In genomic region chr10:31318382-31318853, GRCh38 we compare ENCODE assay signal across 8 cellular contexts.
A peak's percentile ranks its signal among the peaks of the same experiment; 100 is the strongest.
DNase-seq lines count a peak whose midpoint lies in the region; TF ChIP-seq lines count a peak whose summit lies in the region.

No MANE protein-coding gene starts in this region.

- H3K27ac ChIP-seq in duodenal mucosa (ENCODE audit: low read depth, low read length), result peak overlapping the region; percentile 88

- no peaks in the 10 kb centered on the region for H3K36me3 ChIP-seq in duodenal mucosa (ENCODE audit: control insufficient read depth in 1 of 2, insufficient read depth in 2 of 2, low read length in 2 of 2)

- peaks cover 10 to 12% of the 10 kb centered on the region in 2 donors for H3K27me3 ChIP-seq in duodenal mucosa (ENCODE audit: control insufficient read depth in 1 of 2, insufficient read depth in 2 of 2, low read length in 2 of 2)

- H3K4me3 ChIP-seq in HFF-Myc (replicated peaks; ENCODE audit: low read depth, low read length) (peak overlapping the region; percentile 85), duodenal mucosa (ENCODE audit: low read depth in 1 of 2, low read length in 2 of 2) (peak overlapping the region; percentile 90 to 91)

- DNase-seq in NCI-H1105 treated with DMSO at 0.1 percent for 48 hours (lab: John Stamatoyannopoulos, UW) (peak; percentile 24), NCI-H1105 (lab: John Stamatoyannopoulos, UW) (no peak), HFF-Myc (ENCODE audit: extremely low read depth, low read depth) (no peak), MV-4-11 (lab: John Stamatoyannopoulos, UW) (peak; percentile 73), medulla oblongata (ENCODE audit: extremely low spot score) (peak; percentile 67)
- peak; percentile 46 to 69 for DNase-seq in activated CD4-positive, alpha-beta T cell treated with anti-CD3 and anti-CD28 coated beads, Interleukin-2, amount 50 U/mL, for 24 hours (ENCODE audit: low read depth in 1 of 2, low spot score in 1 of 2)
- DNase-seq in stimulated activated CD8-positive, alpha-beta memory T cell treated with anti-CD3 and anti-CD28 coated beads, Interleukin-4, amount 100 ng/mL, for 48 hours, result peak; percentile 74

- H3K9ac ChIP-seq in duodenal mucosa (ENCODE audit: low read depth in 1 of 2, low read length in 2 of 2), result peak overlapping the region; percentile 70 to 80

- peaks cover 0 to 6% of the 10 kb centered on the region in 2 donors for H3K4me1 ChIP-seq in duodenal mucosa (ENCODE audit: control insufficient read depth in 1 of 2, insufficient read depth in 2 of 2, low read length in 2 of 2)

- no peak for TF ChIP-seq CTCF in HFF-Myc (IDR thresholded peaks at IDR 0.05; ENCODE audit: low read depth, low read length, missing control alignments)

- H3K9me3 ChIP-seq in duodenal mucosa (ENCODE audit: control insufficient read depth in 1 of 2, low read length in 2 of 2), result no peaks in the 10 kb centered on the region

Comparison
In these comparisons a context has a peak if more than half of its experiments do, and no peak if none do; other contexts are left out.
1. DNase-seq: peak in NCI-H1105 treated with DMSO at 0.1 percent for 48 hours (single experiment), MV-4-11 (single experiment), activated CD4-positive, alpha-beta T cell treated with anti-CD3 and anti-CD28 coated beads, Interleukin-2, amount 50 U/mL, for 24 hours (2 of 2), medulla oblongata (single experiment) and stimulated activated CD8-positive, alpha-beta memory T cell treated with anti-CD3 and anti-CD28 coated beads, Interleukin-4, amount 100 ng/mL, for 48 hours (single experiment); none in NCI-H1105 (single experiment) and HFF-Myc (single experiment).